In the genomic region with DNA sequence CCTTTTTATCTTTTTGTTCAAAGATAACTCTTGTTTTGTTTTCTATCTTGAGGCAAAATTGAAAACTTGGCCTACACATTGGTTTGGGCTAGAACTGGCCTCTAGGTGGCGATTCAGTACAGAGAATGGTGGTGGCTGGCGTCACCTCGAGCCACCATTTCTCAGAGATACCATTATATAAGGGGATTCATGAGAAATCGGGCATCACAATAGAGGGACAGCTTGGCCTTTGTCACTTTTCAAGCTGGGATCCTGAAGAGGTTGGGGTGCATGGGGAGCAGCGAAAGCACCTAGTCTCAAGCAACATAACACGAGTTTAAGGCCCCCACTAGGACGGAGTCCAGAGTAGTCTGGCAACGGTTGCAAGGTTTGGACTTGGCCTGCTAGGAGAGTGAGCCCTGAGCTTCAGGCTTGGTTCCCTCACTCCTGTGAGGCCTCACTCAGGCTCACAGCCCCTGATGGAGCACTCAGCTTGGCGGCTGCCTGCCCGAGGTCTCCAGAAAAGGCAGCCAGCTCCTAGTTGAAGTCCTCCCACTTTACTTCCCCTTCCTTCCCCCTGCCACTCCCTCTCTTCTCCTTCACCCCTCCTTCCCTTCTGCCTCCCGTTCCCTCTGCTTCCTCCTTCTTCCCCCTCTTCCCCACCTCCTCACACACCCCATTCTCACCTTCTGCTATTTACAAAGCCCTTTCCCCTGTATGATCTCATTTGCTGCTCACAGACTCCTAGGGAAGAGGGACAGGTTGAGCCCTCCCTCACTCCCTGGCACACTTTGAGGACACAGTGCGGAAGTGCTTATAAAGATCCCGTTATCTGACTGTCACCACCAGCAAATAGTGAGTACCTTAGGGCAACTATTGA, we compare ENCODE assay signal across 1 cellular context.
A peak's percentile ranks its signal among the peaks of the same experiment; 100 is the strongest.
TF ChIP-seq lines count a peak whose summit lies in the region.

No MANE protein-coding gene starts in this region.

TF ChIP-seq in HepG2, 621 proteins besides CTCF, POLR2A, EP300 and RAD21 (continued from another document and continues in another):
- TF ChIP-seq, protein P1, sequence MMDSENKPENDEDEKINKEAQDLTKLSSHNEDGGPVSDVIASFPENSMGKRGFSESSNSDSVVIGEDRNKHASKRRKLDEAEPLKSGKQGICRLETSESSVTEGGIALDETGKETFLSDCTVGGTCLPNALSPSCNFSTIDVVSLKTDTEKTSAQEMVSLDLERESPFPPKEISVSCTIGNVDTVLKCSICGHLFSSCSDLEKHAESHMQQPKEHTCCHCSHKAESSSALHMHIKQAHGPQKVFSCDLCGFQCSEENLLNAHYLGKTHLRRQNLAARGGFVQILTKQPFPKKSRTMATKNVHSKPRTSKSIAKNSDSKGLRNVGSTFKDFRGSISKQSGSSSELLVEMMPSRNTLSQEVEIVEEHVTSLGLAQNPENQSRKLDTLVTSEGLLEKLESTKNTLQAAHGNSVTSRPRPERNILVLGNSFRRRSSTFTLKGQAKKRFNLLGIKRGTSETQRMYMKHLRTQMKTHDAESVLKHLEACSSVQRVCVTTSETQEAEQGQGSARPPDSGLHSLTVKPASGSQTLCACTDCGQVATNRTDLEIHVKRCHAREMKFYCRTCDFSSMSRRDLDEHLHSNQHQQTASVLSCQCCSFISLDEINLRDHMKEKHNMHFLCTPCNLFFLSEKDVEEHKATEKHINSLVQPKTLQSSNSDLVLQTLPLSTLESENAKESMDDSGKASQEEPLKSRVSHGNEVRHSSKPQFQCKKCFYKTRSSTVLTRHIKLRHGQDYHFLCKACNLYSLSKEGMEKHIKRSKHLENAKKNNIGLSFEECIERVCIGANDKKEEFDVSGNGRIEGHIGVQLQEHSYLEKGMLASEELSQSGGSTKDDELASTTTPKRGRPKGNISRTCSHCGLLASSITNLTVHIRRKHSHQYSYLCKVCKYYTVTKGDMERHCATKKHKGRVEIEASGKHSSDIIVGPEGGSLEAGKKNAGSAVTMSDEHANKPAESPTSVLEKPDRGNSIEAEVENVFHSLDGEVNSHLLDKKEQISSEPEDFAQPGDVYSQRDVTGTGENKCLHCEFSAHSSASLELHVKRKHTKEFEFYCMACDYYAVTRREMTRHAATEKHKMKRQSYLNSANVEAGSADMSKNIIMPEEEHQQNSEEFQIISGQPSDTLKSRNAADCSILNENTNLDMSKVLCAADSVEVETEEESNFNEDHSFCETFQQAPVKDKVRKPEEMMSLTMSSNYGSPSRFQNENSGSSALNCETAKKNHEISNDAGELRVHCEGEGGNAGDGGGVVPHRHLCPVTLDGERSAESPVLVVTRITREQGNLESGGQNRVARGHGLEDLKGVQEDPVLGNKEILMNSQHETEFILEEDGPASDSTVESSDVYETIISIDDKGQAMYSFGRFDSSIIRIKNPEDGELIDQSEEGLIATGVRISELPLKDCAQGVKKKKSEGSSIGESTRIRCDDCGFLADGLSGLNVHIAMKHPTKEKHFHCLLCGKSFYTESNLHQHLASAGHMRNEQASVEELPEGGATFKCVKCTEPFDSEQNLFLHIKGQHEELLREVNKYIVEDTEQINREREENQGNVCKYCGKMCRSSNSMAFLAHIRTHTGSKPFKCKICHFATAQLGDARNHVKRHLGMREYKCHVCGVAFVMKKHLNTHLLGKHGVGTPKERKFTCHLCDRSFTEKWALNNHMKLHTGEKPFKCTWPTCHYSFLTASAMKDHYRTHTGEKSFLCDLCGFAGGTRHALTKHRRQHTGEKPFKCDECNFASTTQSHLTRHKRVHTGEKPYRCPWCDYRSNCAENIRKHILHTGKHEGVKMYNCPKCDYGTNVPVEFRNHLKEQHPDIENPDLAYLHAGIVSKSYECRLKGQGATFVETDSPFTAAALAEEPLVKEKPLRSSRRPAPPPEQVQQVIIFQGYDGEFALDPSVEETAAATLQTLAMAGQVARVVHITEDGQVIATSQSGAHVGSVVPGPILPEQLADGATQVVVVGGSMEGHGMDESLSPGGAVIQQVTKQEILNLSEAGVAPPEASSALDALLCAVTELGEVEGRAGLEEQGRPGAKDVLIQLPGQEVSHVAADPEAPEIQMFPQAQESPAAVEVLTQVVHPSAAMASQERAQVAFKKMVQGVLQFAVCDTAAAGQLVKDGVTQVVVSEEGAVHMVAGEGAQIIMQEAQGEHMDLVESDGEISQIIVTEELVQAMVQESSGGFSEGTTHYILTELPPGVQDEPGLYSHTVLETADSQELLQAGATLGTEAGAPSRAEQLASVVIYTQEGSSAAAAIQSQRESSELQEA (CRISPR knock-in tag; IDR thresholded peaks at IDR 0.05; ENCODE audit: not compliant biosample characterization) = peak; percentile 33
- TF ChIP-seq ZMYM4 (CRISPR knock-in tag; IDR thresholded peaks at IDR 0.05) (peak; percentile 34; the same call in 1 of the 2 replicates), ZNF7 (CRISPR knock-in tag; IDR thresholded peaks at IDR 0.05) (no peak), ZNF317 (CRISPR knock-in tag; IDR thresholded peaks at IDR 0.05) (no peak), GTF3A (CRISPR knock-in tag; conservative IDR thresholded peaks at IDR 0.05) (no peak), TBL1XR1 (IDR thresholded peaks at IDR 0.05; ENCODE audit: borderline replicate concordance, low read length, partially characterized antibody) (no peak), ZNF224 (CRISPR knock-in tag; IDR thresholded peaks at IDR 0.05) (no peak), SRSF1 (optimal IDR thresholded peaks at IDR 0.05; ENCODE audit: low read depth, low read length) (no peak), SIX1 (CRISPR knock-in tag; IDR thresholded peaks at IDR 0.05; ENCODE audit: borderline replicate concordance) (no peak), SKI (IDR thresholded peaks at IDR 0.05; ENCODE audit: partially characterized antibody) (no peak), CENPT (CRISPR knock-in tag; IDR thresholded peaks at IDR 0.05; ENCODE audit: low read depth) (no peak), NCOA1 (CRISPR knock-in tag; IDR thresholded peaks at IDR 0.05) (no peak), AHR (CRISPR knock-in tag; IDR thresholded peaks at IDR 0.05) (0 out of 2 replicates have a peak, but pooled peaks have one; percentile 40), EED (CRISPR knock-in tag; IDR thresholded peaks at IDR 0.05) (no peak), ZNF878 (CRISPR knock-in tag; IDR thresholded peaks at IDR 0.05) (no peak), ZBTB7A (CRISPR knock-in tag; IDR thresholded peaks at IDR 0.05) (no peak), TBP (CRISPR knock-in tag; IDR thresholded peaks at IDR 0.05) (no peak), CHCHD3 (CRISPR knock-in tag; IDR thresholded peaks at IDR 0.05) (no peak), HOXA5 (CRISPR knock-in tag; IDR thresholded peaks at IDR 0.05) (no peak), ZNF572 (CRISPR knock-in tag; IDR thresholded peaks at IDR 0.05) (no peak), MAZ (IDR thresholded peaks at IDR 0.05; ENCODE audit: borderline replicate concordance, low read depth, low read length) (no peak), MAZ (CRISPR knock-in tag; IDR thresholded peaks at IDR 0.05; ENCODE audit: low read depth) (no peak), SUZ12 (IDR thresholded peaks at IDR 0.05; ENCODE audit: low read depth, low read length) (no peak), TRIM24 (CRISPR knock-in tag; IDR thresholded peaks at IDR 0.05) (no peak), ZNF124 (CRISPR knock-in tag; IDR thresholded peaks at IDR 0.05) (0 out of 2 replicates have a peak, but pooled peaks have one; percentile 27), FOXJ3 (CRISPR knock-in tag; IDR thresholded peaks at IDR 0.05; ENCODE audit: borderline replicate concordance) (no peak), ZEB1 (IDR thresholded peaks at IDR 0.05; ENCODE audit: insufficient replicate concordance, low read depth) (no peak), SAFB2 (CRISPR knock-in tag; IDR thresholded peaks at IDR 0.05; ENCODE audit: borderline replicate concordance, low read depth) (no peak), NR3C1 (CRISPR knock-in tag; IDR thresholded peaks at IDR 0.05) (no peak), THYN1 (CRISPR knock-in tag; IDR thresholded peaks at IDR 0.05; ENCODE audit: borderline replicate concordance, low read depth) (no peak), ATAD3A (CRISPR knock-in tag; IDR thresholded peaks at IDR 0.05) (no peak), RFX1 (IDR thresholded peaks at IDR 0.05) (no peak), DR1 (CRISPR knock-in tag; IDR thresholded peaks at IDR 0.05) (no peak)
- TF ChIP-seq, protein P2, sequence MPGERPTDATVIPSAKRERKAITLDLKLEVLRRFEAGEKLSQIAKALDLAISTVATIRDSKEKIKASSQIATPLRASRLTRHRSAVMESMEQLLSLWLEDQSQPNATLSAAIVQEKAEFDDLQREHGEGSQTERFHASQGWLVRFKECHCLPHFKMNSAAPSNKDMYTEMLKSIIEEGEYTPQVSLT (CRISPR knock-in tag; IDR thresholded peaks at IDR 0.05; ENCODE audit: borderline replicate concordance, low read depth) = no peak
- TF ChIP-seq, protein P3, sequence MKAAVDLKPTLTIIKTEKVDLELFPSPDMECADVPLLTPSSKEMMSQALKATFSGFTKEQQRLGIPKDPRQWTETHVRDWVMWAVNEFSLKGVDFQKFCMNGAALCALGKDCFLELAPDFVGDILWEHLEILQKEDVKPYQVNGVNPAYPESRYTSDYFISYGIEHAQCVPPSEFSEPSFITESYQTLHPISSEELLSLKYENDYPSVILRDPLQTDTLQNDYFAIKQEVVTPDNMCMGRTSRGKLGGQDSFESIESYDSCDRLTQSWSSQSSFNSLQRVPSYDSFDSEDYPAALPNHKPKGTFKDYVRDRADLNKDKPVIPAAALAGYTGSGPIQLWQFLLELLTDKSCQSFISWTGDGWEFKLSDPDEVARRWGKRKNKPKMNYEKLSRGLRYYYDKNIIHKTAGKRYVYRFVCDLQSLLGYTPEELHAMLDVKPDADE (CRISPR knock-in tag; IDR thresholded peaks at IDR 0.05) = no peak
- TF ChIP-seq, protein P4, sequence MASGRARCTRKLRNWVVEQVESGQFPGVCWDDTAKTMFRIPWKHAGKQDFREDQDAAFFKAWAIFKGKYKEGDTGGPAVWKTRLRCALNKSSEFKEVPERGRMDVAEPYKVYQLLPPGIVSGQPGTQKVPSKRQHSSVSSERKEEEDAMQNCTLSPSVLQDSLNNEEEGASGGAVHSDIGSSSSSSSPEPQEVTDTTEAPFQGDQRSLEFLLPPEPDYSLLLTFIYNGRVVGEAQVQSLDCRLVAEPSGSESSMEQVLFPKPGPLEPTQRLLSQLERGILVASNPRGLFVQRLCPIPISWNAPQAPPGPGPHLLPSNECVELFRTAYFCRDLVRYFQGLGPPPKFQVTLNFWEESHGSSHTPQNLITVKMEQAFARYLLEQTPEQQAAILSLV (CRISPR knock-in tag; IDR thresholded peaks at IDR 0.05; ENCODE audit: borderline replicate concordance) = no peak
- TF ChIP-seq, protein P5, sequence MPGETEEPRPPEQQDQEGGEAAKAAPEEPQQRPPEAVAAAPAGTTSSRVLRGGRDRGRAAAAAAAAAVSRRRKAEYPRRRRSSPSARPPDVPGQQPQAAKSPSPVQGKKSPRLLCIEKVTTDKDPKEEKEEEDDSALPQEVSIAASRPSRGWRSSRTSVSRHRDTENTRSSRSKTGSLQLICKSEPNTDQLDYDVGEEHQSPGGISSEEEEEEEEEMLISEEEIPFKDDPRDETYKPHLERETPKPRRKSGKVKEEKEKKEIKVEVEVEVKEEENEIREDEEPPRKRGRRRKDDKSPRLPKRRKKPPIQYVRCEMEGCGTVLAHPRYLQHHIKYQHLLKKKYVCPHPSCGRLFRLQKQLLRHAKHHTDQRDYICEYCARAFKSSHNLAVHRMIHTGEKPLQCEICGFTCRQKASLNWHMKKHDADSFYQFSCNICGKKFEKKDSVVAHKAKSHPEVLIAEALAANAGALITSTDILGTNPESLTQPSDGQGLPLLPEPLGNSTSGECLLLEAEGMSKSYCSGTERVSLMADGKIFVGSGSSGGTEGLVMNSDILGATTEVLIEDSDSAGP (CRISPR knock-in tag; IDR thresholded peaks at IDR 0.05; ENCODE audit: borderline replicate concordance) = peak; percentile 52; the same call in 1 of the 2 replicates
- TF ChIP-seq, protein P6, sequence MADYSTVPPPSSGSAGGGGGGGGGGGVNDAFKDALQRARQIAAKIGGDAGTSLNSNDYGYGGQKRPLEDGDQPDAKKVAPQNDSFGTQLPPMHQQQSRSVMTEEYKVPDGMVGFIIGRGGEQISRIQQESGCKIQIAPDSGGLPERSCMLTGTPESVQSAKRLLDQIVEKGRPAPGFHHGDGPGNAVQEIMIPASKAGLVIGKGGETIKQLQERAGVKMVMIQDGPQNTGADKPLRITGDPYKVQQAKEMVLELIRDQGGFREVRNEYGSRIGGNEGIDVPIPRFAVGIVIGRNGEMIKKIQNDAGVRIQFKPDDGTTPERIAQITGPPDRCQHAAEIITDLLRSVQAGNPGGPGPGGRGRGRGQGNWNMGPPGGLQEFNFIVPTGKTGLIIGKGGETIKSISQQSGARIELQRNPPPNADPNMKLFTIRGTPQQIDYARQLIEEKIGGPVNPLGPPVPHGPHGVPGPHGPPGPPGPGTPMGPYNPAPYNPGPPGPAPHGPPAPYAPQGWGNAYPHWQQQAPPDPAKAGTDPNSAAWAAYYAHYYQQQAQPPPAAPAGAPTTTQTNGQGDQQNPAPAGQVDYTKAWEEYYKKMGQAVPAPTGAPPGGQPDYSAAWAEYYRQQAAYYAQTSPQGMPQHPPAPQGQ (CRISPR knock-in tag; IDR thresholded peaks at IDR 0.05; ENCODE audit: borderline replicate concordance) = no peak
